8 cellular contexts compared by ENCODE assay signal in genomic region chr9:6006968-6007769, GRCh38. TPM values are rescaled to one million over a fixed set of nuclear protein-coding genes. Genes with fewer than 3 reads are reported as not detected.
A peak's percentile ranks its signal among the peaks of the same experiment; 100 is the strongest.
DNase-seq lines count a peak whose midpoint lies in the region; ATAC-seq and TF ChIP-seq lines count a peak whose summit lies in the region.

No MANE protein-coding gene starts in this region.

- H3K9me3 ChIP-seq in Panc1 (ENCODE audit: control insufficient read depth, insufficient read depth, low read depth, low read length) (no peaks in the 10 kb centered on the region), esophagus squamous epithelium (no peaks in the 10 kb centered on the region)

- 0 to 2% methylated on average over 18 to 37 of the region's 68 CpGs for WGBS in esophagus squamous epithelium, 2 donors

- peak overlapping the region; percentile 91 to 98 (median 96) for H3K27ac Mint-ChIP-seq in naive B cell

- H3K36me3 ChIP-seq in Panc1 (ENCODE audit: control insufficient read depth, insufficient read depth, low read length) (no peaks in the 10 kb centered on the region), esophagus squamous epithelium (peaks cover 0 to 26% (median 0%) of the 10 kb centered on the region in 3 donors)

- peaks cover 0 to 5% of the 10 kb centered on the region in 2 donors for H3K36me3 Mint-ChIP-seq in naive B cell

- H3K9me3 Mint-ChIP-seq in naive B cell = peaks cover 0 to 2% (median 0%) of the 10 kb centered on the region in 7 donors

- H3K4me1 ChIP-seq in Panc1 (ENCODE audit: control insufficient read depth, insufficient read depth, low read length) (no peaks in the 10 kb centered on the region), esophagus squamous epithelium (peaks cover 0 to 65% (median 29%) of the 10 kb centered on the region in 3 donors)

- POLR2A ChIA-PET in Panc1 (lab: Charles Lee) = no interaction called here

- BruUV-seq in Panc1 (replicated peaks; lab: Mats Ljungman, UMichigan) = no TSS peak

- DNase-seq in DMS153 treated with DMSO at 0.1 percent for 48 hours (lab: John Stamatoyannopoulos, UW; ENCODE audit: unreplicated experiment) (peak; percentile 68), Panc1 (ENCODE audit: low read depth, low spot score) (no peak), esophagus squamous epithelium (lab: John Stamatoyannopoulos, UW) (peak; percentile 84), naive B cell (peak; percentile 90)
- peak; percentile 80 for DNase-seq in Jurkat, Clone E6-1 (ENCODE audit: low read depth, low spot score)
- DNase-seq in activated T-cell treated with anti-CD3 and anti-CD28 coated beads, Interleukin-2, amount 50 U/mL, for 48 hours = peak; percentile 96 to 97
- DNase-seq in stimulated activated CD8-positive, alpha-beta memory T cell treated with anti-CD3 and anti-CD28 coated beads, Interleukin-7, amount 100 ng/mL, for 4 hours (ENCODE audit: low read depth in 2 of 2) = peak; percentile 94

- CTCF ChIA-PET in Panc1 (lab: Charles Lee) = no interaction called here

- peak overlapping the region; percentile 93 to 97 (median 96) for H3K4me3 Mint-ChIP-seq in naive B cell

- H3K4me1 Mint-ChIP-seq in naive B cell = peaks cover 30 to 36% (median 33%) of the 10 kb centered on the region in 3 donors

- TF ChIP-seq POLR2A in esophagus squamous epithelium (IDR thresholded peaks at IDR 0.05) = peak in 1 of 4 donors; percentile 56

- H3K27me3 Mint-ChIP-seq in naive B cell = no peaks in the 10 kb centered on the region

- intact Hi-C loops in Panc1 (cut with micrococcal nuclease; ENCODE audit: unreplicated experiment) = no loop called here
- intact Hi-C loops in esophagus squamous epithelium (cut with DNase I) = no loop called here

- peak overlapping the region; percentile 79 for H3K4me3 ChIP-seq in Jurkat, Clone E6-1 (ENCODE audit: low read length)
- H3K4me3 ChIP-seq in Panc1 (ENCODE audit: low read depth in 2 of 2, low read length in 2 of 2) = peak overlapping the region; percentile 61 to 66
- peak overlapping the region; percentile 82 to 100 (median 86) for H3K4me3 ChIP-seq in esophagus squamous epithelium

- in situ Hi-C loops in Panc1 (cut with HindIII; ENCODE audit: low pct_unique_long_range_greater_than_20kb, low sequenced_read_pairs) = no loop called here

- ATAC-seq in GM21723 (IDR thresholded peaks at IDR 0.05; ENCODE audit: unreplicated experiment) = peak; percentile 73
- ATAC-seq in Panc1 = peak; percentile 91
- ATAC-seq in naive B cell (ENCODE audit: low read depth in 2 of 2) = peak; percentile 72 to 76

- H3K27me3 ChIP-seq in Panc1 (ENCODE audit: control insufficient read depth, insufficient read depth, low read length) (no peaks in the 10 kb centered on the region), esophagus squamous epithelium (no peaks in the 10 kb centered on the region)

- TF ChIP-seq CTCF in Panc1 (IDR thresholded peaks at IDR 0.05) = no peak
- no peak for TF ChIP-seq CTCF in esophagus squamous epithelium (IDR thresholded peaks at IDR 0.05)

- no peak overlapping the region; the same call in 1 of the 2 replicates for H3K27ac ChIP-seq in Panc1 (ENCODE audit: low read length)
- peak overlapping the region; percentile 98 to 100 (median 99) for H3K27ac ChIP-seq in esophagus squamous epithelium

RNA-seq across cellular contexts. Expression of gene RANBP6, which starts 8.3 kb away (rescaled TPM):
- 24.4 TPM for polyA plus RNA-seq in Jurkat, Clone E6-1 (2012; ENCODE audit: insufficient read depth, insufficient read length)
- total RNA-seq in Panc1 (2021; ENCODE audit: unreplicated experiment) = 3.9 TPM
- polyA plus RNA-seq in Panc1 (2012; ENCODE audit: insufficient read length) = 2.2 TPM
- 10 to 100 TPM in 2 of 4 donors, 1 to 10 TPM in 2; 5.9 to 17.7 (median 10.9) TPM for total RNA-seq in esophagus squamous epithelium
- polyA plus RNA-seq in naive B cell (ENCODE audit: low read depth in 6 of 6) = 10 to 100 TPM; 16.4 to 22.8 (median 20.4) TPM
